In the genomic region with DNA sequence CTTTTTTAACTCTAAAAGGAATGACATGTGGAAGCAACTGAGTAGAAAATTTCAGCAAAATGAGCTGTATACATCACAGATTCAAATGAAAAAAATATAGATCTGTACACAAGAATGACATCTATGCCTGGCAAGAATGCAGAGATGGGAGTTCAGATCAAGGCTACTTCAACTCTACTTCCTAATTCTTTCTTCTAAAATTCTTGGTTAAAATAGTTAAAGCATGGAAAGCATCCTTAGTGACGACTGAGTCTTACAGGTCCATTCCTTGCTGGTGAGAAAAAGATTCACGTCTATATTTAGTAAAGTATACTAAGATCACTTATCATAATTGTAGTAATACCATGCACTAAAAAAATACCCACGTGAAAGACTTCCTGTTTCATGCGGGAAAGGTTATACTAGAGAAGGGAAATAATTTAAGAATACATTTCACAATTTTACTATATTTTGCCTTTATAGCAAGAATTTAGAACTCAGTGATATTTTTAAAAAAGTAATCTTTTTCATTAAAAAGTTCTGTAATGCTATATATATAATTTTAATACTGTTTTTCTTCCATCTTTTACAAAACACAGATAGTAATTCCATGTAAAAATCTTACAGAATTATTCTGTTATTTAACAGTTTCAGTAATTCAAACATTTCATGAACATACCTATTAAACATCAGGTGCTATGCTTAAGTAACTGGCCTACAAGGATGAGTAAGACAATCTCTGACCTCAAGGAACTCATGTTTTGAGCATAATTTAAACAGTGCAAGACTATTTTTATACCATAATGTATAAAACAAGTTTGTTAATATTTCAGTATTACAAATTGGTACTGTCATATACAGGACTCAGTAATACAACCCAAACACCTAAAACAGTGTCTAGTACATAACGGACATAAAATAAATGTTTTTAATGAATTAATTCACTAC, we compare ENCODE assay signal across 13 cellular contexts.
DNase-seq lines count a peak whose midpoint lies in the region; ATAC-seq, FAIRE-seq and TF ChIP-seq lines count a peak whose summit lies in the region.
"Had no signal": no experiment of that assay in that cellular context is flagged by ENCODE, and none has a peak within 500 bp of the region (broad histone marks: within the 10 kb centered on the region; RNA-seq: fewer than 3 reads in every experiment).

No MANE protein-coding gene starts in this region.

- no peaks in the 10 kb centered on the region for H3K79me2 ChIP-seq in astrocyte (ENCODE audit: insufficient read depth, low read length)

- H3K9ac ChIP-seq in astrocyte (ENCODE audit: low read length) = no peak overlapping the region

- TF ChIP-seq CTCF in astrocyte (IDR thresholded peaks at IDR 0.05; ENCODE audit: insufficient read depth, low read depth, low read length) (no peak), BE2C (IDR thresholded peaks at IDR 0.05; ENCODE audit: low read depth, low read length) (no peak), prostate gland (IDR thresholded peaks at IDR 0.05) (no peak)

- intact Hi-C loops in prostate gland (cut with DNase I) = no loop called here

- WGBS in prostate gland = 55% methylated on average over 5 of the region's 5 CpGs

- H3K27me3 ChIP-seq in astrocyte (ENCODE audit: insufficient read depth, low read length) = no peaks in the 10 kb centered on the region
- no peaks in the 10 kb centered on the region for H3K27me3 ChIP-seq in BE2C
- no peaks in the 10 kb centered on the region for H3K27me3 ChIP-seq in prostate gland (replicated peaks; ENCODE audit: insufficient read depth)

- POLR2A ChIA-PET in activated naive CD8-positive, alpha-beta T cell treated with anti-CD3 and anti-CD28 coated beads, Interleukin-2, amount 10 ng/mL, durations not matched to agents 7 days and 5 days (lab: Charles Lee) = no interaction called here

- H3K9me3 ChIP-seq in astrocyte (ENCODE audit: insufficient read depth, low read depth, low read length) = no peaks in the 10 kb centered on the region
- H3K9me3 ChIP-seq in BE2C = no peaks in the 10 kb centered on the region
- H3K9me3 ChIP-seq in prostate gland = no peaks in the 10 kb centered on the region

- no peaks in the 10 kb centered on the region for H3K27me3 Mint-ChIP-seq in activated naive CD8-positive, alpha-beta T cell treated with anti-CD3 and anti-CD28 coated beads, Interleukin-2, amount 10 ng/mL, durations not matched to agents 7 days and 5 days
- H3K27me3 Mint-ChIP-seq in activated naive CD8-positive, alpha-beta T cell treated with anti-CD3 and anti-CD28 coated beads, Interleukin-2, amount 50 U/mL, for 24 hours = no peaks in the 10 kb centered on the region
- H3K27me3 Mint-ChIP-seq in astrocyte (ENCODE audit: low read depth, unreplicated experiment) = no peaks in the 10 kb centered on the region

- H3K4me1 ChIP-seq in astrocyte (ENCODE audit: insufficient read depth, low read length) (no peaks in the 10 kb centered on the region), BE2C (no peaks in the 10 kb centered on the region), prostate gland (replicated peaks) (no peaks in the 10 kb centered on the region)

- H3K36me3 ChIP-seq in astrocyte (ENCODE audit: insufficient read depth, low read length) = no peaks in the 10 kb centered on the region
- H3K36me3 ChIP-seq in BE2C = no peaks in the 10 kb centered on the region
- no peaks in the 10 kb centered on the region for H3K36me3 ChIP-seq in prostate gland

- peak overlapping the region; percentile 23 for H3K27ac Mint-ChIP-seq in activated naive CD8-positive, alpha-beta T cell treated with anti-CD3 and anti-CD28 coated beads, Interleukin-2, amount 10 ng/mL, durations not matched to agents 7 days and 5 days
- no peak overlapping the region for H3K27ac Mint-ChIP-seq in activated naive CD8-positive, alpha-beta T cell treated with anti-CD3 and anti-CD28 coated beads, Interleukin-2, amount 50 U/mL, for 24 hours
- H3K27ac Mint-ChIP-seq in astrocyte (ENCODE audit: unreplicated experiment) = no peak overlapping the region
- peak overlapping the region; percentile 7 for H3K27ac Mint-ChIP-seq in stimulated activated effector memory CD8-positive, alpha-beta T cell treated with anti-CD3 and anti-CD28 coated beads, Interleukin-12 subunit alpha, Interleukin-12 subunit beta, amount 100 ng/mL, for 72 hours

- H3K4me1 Mint-ChIP-seq in activated naive CD8-positive, alpha-beta T cell treated with anti-CD3 and anti-CD28 coated beads, Interleukin-2, amount 10 ng/mL, durations not matched to agents 7 days and 5 days = peaks cover 17% of the 10 kb centered on the region
- peaks cover 23% of the 10 kb centered on the region for H3K4me1 Mint-ChIP-seq in activated naive CD8-positive, alpha-beta T cell treated with anti-CD3 and anti-CD28 coated beads, Interleukin-2, amount 50 U/mL, for 24 hours
- peaks cover 10% of the 10 kb centered on the region for H3K4me1 Mint-ChIP-seq in astrocyte (ENCODE audit: low read depth, unreplicated experiment)
- H3K4me1 Mint-ChIP-seq in stimulated activated effector memory CD8-positive, alpha-beta T cell treated with anti-CD3 and anti-CD28 coated beads, Interleukin-12 subunit alpha, Interleukin-12 subunit beta, amount 100 ng/mL, for 72 hours = peaks cover 32% of the 10 kb centered on the region

- no peaks in the 10 kb centered on the region for H3K9me3 Mint-ChIP-seq in activated naive CD8-positive, alpha-beta T cell treated with anti-CD3 and anti-CD28 coated beads, Interleukin-2, amount 10 ng/mL, durations not matched to agents 7 days and 5 days
- no peaks in the 10 kb centered on the region for H3K9me3 Mint-ChIP-seq in activated naive CD8-positive, alpha-beta T cell treated with anti-CD3 and anti-CD28 coated beads, Interleukin-2, amount 50 U/mL, for 24 hours
- no peaks in the 10 kb centered on the region for H3K9me3 Mint-ChIP-seq in astrocyte (ENCODE audit: unreplicated experiment)
- H3K9me3 Mint-ChIP-seq in stimulated activated effector memory CD8-positive, alpha-beta T cell treated with anti-CD3 and anti-CD28 coated beads, Interleukin-12 subunit alpha, Interleukin-12 subunit beta, amount 100 ng/mL, for 72 hours = no peaks in the 10 kb centered on the region
- H3K9me3 Mint-ChIP-seq: activated T-cell treated with anti-CD3 and anti-CD28 coated beads, Interleukin-2, amount 50 U/mL, for 4 hours had no signal

- peaks cover 3% of the 10 kb centered on the region for H4K20me1 ChIP-seq in astrocyte (ENCODE audit: insufficient read depth, low read length)

- no peak overlapping the region for H2AFZ ChIP-seq in astrocyte (ENCODE audit: low read depth, low read length)

- no peak for FAIRE-seq in astrocyte (lab: Jason Lieb, UNC)

- ATAC-seq in activated naive CD8-positive, alpha-beta T cell treated with anti-CD3 and anti-CD28 coated beads, Interleukin-2, amount 10 ng/mL, durations not matched to agents 7 days and 5 days (ENCODE audit: low read depth) = no peak
- ATAC-seq in activated naive CD8-positive, alpha-beta T cell treated with anti-CD3 and anti-CD28 coated beads, Interleukin-2, amount 50 U/mL, for 24 hours = no peak
- peak; percentile 62 for ATAC-seq in HG02884 (IDR thresholded peaks at IDR 0.05; ENCODE audit: unreplicated experiment)
- peak; percentile 70 for ATAC-seq in stimulated activated effector memory CD8-positive, alpha-beta T cell treated with anti-CD3 and anti-CD28 coated beads, Interleukin-12 subunit alpha, Interleukin-12 subunit beta, amount 100 ng/mL, for 72 hours
- ATAC-seq in HG03095 (IDR thresholded peaks at IDR 0.05; ENCODE audit: unreplicated experiment) = no peak
- ATAC-seq: activated T-cell treated with anti-CD3 and anti-CD28 coated beads, Interleukin-2, amount 50 U/mL, for 4 hours had no signal

- no peak for DNase-seq in activated naive CD8-positive, alpha-beta T cell treated with anti-CD3 and anti-CD28 coated beads, Interleukin-2, amount 10 ng/mL, durations not matched to agents 7 days and 5 days
- no peak for DNase-seq in activated naive CD8-positive, alpha-beta T cell treated with anti-CD3 and anti-CD28 coated beads, Interleukin-2, amount 50 U/mL, for 24 hours
- DNase-seq in astrocyte (ENCODE audit: low read depth) (peak; percentile 55), BE2C (no peak), prostate gland (ENCODE audit: low spot score) (no peak)
- DNase-seq in stimulated activated effector memory CD8-positive, alpha-beta T cell treated with anti-CD3 and anti-CD28 coated beads, Interleukin-12 subunit alpha, Interleukin-12 subunit beta, amount 100 ng/mL, for 72 hours (ENCODE audit: low spot score in 2 of 2) = no peak
- DNase-seq: activated T-cell treated with anti-CD3 and anti-CD28 coated beads, Interleukin-2, amount 50 U/mL, for 4 hours; caudate nucleus; NCI-H1930; stimulated activated naive CD4-positive, alpha-beta T cell; T1000 had no signal

- H3K4me3 Mint-ChIP-seq in activated naive CD8-positive, alpha-beta T cell treated with anti-CD3 and anti-CD28 coated beads, Interleukin-2, amount 10 ng/mL, durations not matched to agents 7 days and 5 days = peak overlapping the region; percentile 7
- no peak overlapping the region for H3K4me3 Mint-ChIP-seq in activated naive CD8-positive, alpha-beta T cell treated with anti-CD3 and anti-CD28 coated beads, Interleukin-2, amount 50 U/mL, for 24 hours
- no peak overlapping the region for H3K4me3 Mint-ChIP-seq in astrocyte (ENCODE audit: unreplicated experiment)
- no peak overlapping the region for H3K4me3 Mint-ChIP-seq in stimulated activated effector memory CD8-positive, alpha-beta T cell treated with anti-CD3 and anti-CD28 coated beads, Interleukin-12 subunit alpha, Interleukin-12 subunit beta, amount 100 ng/mL, for 72 hours
- H3K4me3 Mint-ChIP-seq: activated T-cell treated with anti-CD3 and anti-CD28 coated beads, Interleukin-2, amount 50 U/mL, for 4 hours had no signal

- TF ChIP-seq POLR2A in prostate gland (IDR thresholded peaks at IDR 0.05) = no peak

- H3K4me2 ChIP-seq in astrocyte (ENCODE audit: low read length) = no peak overlapping the region

- H3K36me3 Mint-ChIP-seq in activated naive CD8-positive, alpha-beta T cell treated with anti-CD3 and anti-CD28 coated beads, Interleukin-2, amount 10 ng/mL, durations not matched to agents 7 days and 5 days = peaks cover 3% of the 10 kb centered on the region
- no peaks in the 10 kb centered on the region for H3K36me3 Mint-ChIP-seq in activated naive CD8-positive, alpha-beta T cell treated with anti-CD3 and anti-CD28 coated beads, Interleukin-2, amount 50 U/mL, for 24 hours (ENCODE audit: low read depth)
- no peaks in the 10 kb centered on the region for H3K36me3 Mint-ChIP-seq in astrocyte (ENCODE audit: low read depth, unreplicated experiment)
- no peaks in the 10 kb centered on the region for H3K36me3 Mint-ChIP-seq in stimulated activated effector memory CD8-positive, alpha-beta T cell treated with anti-CD3 and anti-CD28 coated beads, Interleukin-12 subunit alpha, Interleukin-12 subunit beta, amount 100 ng/mL, for 72 hours

- H3K27ac ChIP-seq in astrocyte (ENCODE audit: low read depth, low read length) = no peak overlapping the region
- H3K27ac ChIP-seq in prostate gland = no peak overlapping the region

- H3K4me3 ChIP-seq in astrocyte (ENCODE audit: insufficient read depth, low read depth, low read length) (no peak overlapping the region), BE2C (ENCODE audit: low read depth, low read length) (no peak overlapping the region), prostate gland (no peak overlapping the region)

Comparison
In these comparisons a context has a peak if more than half of its experiments do, and no peak if none do; other contexts are left out.
1. H3K27ac Mint-ChIP-seq: peak in activated naive CD8-positive, alpha-beta T cell treated with anti-CD3 and anti-CD28 coated beads, Interleukin-2, amount 10 ng/mL, durations not matched to agents 7 days and 5 days (single experiment) and stimulated activated effector memory CD8-positive, alpha-beta T cell treated with anti-CD3 and anti-CD28 coated beads, Interleukin-12 subunit alpha, Interleukin-12 subunit beta, amount 100 ng/mL, for 72 hours (single experiment); none in activated naive CD8-positive, alpha-beta T cell treated with anti-CD3 and anti-CD28 coated beads, Interleukin-2, amount 50 U/mL, for 24 hours (single experiment) and astrocyte (single experiment).
2. ATAC-seq: peak in HG02884 (single experiment) and stimulated activated effector memory CD8-positive, alpha-beta T cell treated with anti-CD3 and anti-CD28 coated beads, Interleukin-12 subunit alpha, Interleukin-12 subunit beta, amount 100 ng/mL, for 72 hours (single experiment); none in activated naive CD8-positive, alpha-beta T cell treated with anti-CD3 and anti-CD28 coated beads, Interleukin-2, amount 10 ng/mL, durations not matched to agents 7 days and 5 days (single experiment), activated naive CD8-positive, alpha-beta T cell treated with anti-CD3 and anti-CD28 coated beads, Interleukin-2, amount 50 U/mL, for 24 hours (single experiment) and HG03095 (single experiment).